28 cellular contexts compared by ENCODE assay signal in genomic region chr19:30350995-30351394, GRCh38. TPM values are rescaled to one million over a fixed set of nuclear protein-coding genes. Genes with fewer than 3 reads are reported as not detected.
"Had no signal": no experiment of that assay in that cellular context is flagged by ENCODE, and none has a peak within 500 bp of the region (broad histone marks: within the 10 kb centered on the region; RNA-seq: fewer than 3 reads in every experiment).

No MANE protein-coding gene starts in this region.

- H2AFZ ChIP-seq: PC-9 had no signal

- H3K36me3 ChIP-seq: brain microvascular endothelial cell, cardiac muscle cell had no signal

- DNase-seq: activated CD4-positive, alpha-beta memory T cell treated with anti-CD3 and anti-CD28 coated beads, Interleukin-2, amount 10 ng/mL, durations not matched to agents 7 days and 5 days; activated CD4-positive, alpha-beta T cell treated with anti-CD3 and anti-CD28 coated beads, Interleukin-2, amount 50 U/mL, for 1 hour; activated CD4-positive, CD25-positive, alpha-beta regulatory T cell; activated gamma-delta T cell; activated naive CD4-positive, alpha-beta T cell treated with anti-CD3 and anti-CD28 coated beads for 36 hours; activated T-cell treated with anti-CD3 and anti-CD28 coated beads for 4 hours; activated T-cell treated with anti-CD3 and anti-CD28 coated beads, Interleukin-2, amount 50 U/mL, for 48 hours; amygdala; brain microvascular endothelial cell; NCI-H1048; NCI-H146; NCI-H187 treated with DMSO at 0.1 percent for 48 hours; NCI-H2081 treated with DMSO at 0.1 percent for 48 hours; NCI-H226; NCI-H774; PC-9; SHP77 treated with DMSO at 0.1 percent for 48 hours; T-helper 9 cell had no signal

- H3K36me3 Mint-ChIP-seq: activated naive CD8-positive, alpha-beta T cell had no signal

- H3K4me1 Mint-ChIP-seq: activated CD4-positive, alpha-beta memory T cell treated with anti-CD3 and anti-CD28 coated beads, Interleukin-2, amount 10 ng/mL, durations not matched to agents 7 days and 5 days; activated T-helper 17 cell treated with anti-CD3 and anti-CD28 coated beads, Interleukin-2, amount 50 U/mL, for 72 hours had no signal

- H3K4me3 Mint-ChIP-seq: activated CD4-positive, alpha-beta memory T cell treated with anti-CD3 and anti-CD28 coated beads, Interleukin-2, amount 10 ng/mL, durations not matched to agents 7 days and 5 days; activated naive CD4-positive, alpha-beta T cell treated with anti-CD3 and anti-CD28 coated beads for 36 hours; activated naive CD8-positive, alpha-beta T cell; activated T-helper 17 cell treated with anti-CD3 and anti-CD28 coated beads, Interleukin-2, amount 50 U/mL, for 72 hours; T-helper 1 cell treated with Interleukin-12 subunit alpha and Interleukin-12 subunit beta and Interleukin-4 antibody, amounts not matched to agents 30 μg/mL and 1 μg/mL, for 36 hours had no signal

- H3K27me3 ChIP-seq: brain microvascular endothelial cell had no signal

- H3K27me3 Mint-ChIP-seq: activated CD4-positive, alpha-beta memory T cell treated with anti-CD3 and anti-CD28 coated beads, Interleukin-2, amount 10 ng/mL, durations not matched to agents 7 days and 5 days had no signal

- ATAC-seq: activated T-helper 17 cell treated with anti-CD3 and anti-CD28 coated beads, Interleukin-2, amount 50 U/mL, for 72 hours had no signal

- H3K9me3 Mint-ChIP-seq: activated CD4-positive, alpha-beta memory T cell treated with anti-CD3 and anti-CD28 coated beads, Interleukin-2, amount 10 ng/mL, durations not matched to agents 7 days and 5 days; activated naive CD4-positive, alpha-beta T cell treated with anti-CD3 and anti-CD28 coated beads for 36 hours; activated T-helper 17 cell treated with anti-CD3 and anti-CD28 coated beads, Interleukin-2, amount 50 U/mL, for 72 hours; T-helper 1 cell treated with Interleukin-12 subunit alpha and Interleukin-12 subunit beta and Interleukin-4 antibody, amounts not matched to agents 30 μg/mL and 1 μg/mL, for 36 hours had no signal

- H3K27ac Mint-ChIP-seq: activated CD4-positive, alpha-beta memory T cell treated with anti-CD3 and anti-CD28 coated beads, Interleukin-2, amount 10 ng/mL, durations not matched to agents 7 days and 5 days; activated naive CD4-positive, alpha-beta T cell treated with anti-CD3 and anti-CD28 coated beads for 36 hours; activated naive CD8-positive, alpha-beta T cell; activated T-helper 17 cell treated with anti-CD3 and anti-CD28 coated beads, Interleukin-2, amount 50 U/mL, for 72 hours; T-helper 1 cell treated with Interleukin-12 subunit alpha and Interleukin-12 subunit beta and Interleukin-4 antibody, amounts not matched to agents 30 μg/mL and 1 μg/mL, for 36 hours had no signal

- H3K27ac ChIP-seq: brain microvascular endothelial cell, cardiac muscle cell, PC-9 had no signal

- H3K4me3 ChIP-seq: cardiac muscle cell, PC-9 had no signal

- H3K4me2 ChIP-seq: PC-9 had no signal

- FAIRE-seq: astrocyte, TTC549 had no signal

RNA-seq across cellular contexts. Expression of gene ZNF536, which starts 21.2 kb away (rescaled TPM):
- total RNA-seq: activated CD4-positive, alpha-beta memory T cell treated with anti-CD3 and anti-CD28 coated beads, Interleukin-2, amount 10 ng/mL, durations not matched to agents 7 days and 5 days; activated CD8-positive, alpha-beta memory T cell treated with anti-CD3 and anti-CD28 coated beads for 36 hours; activated naive CD4-positive, alpha-beta T cell treated with anti-CD3 and anti-CD28 coated beads for 36 hours; activated T-helper 17 cell treated with anti-CD3 and anti-CD28 coated beads, Interleukin-2, amount 50 U/mL, for 72 hours; LHCN-M2; M059J; NCI-H460; PC-9 had no signal
